3 cellular contexts compared by ENCODE assay signal in the genomic region with DNA sequence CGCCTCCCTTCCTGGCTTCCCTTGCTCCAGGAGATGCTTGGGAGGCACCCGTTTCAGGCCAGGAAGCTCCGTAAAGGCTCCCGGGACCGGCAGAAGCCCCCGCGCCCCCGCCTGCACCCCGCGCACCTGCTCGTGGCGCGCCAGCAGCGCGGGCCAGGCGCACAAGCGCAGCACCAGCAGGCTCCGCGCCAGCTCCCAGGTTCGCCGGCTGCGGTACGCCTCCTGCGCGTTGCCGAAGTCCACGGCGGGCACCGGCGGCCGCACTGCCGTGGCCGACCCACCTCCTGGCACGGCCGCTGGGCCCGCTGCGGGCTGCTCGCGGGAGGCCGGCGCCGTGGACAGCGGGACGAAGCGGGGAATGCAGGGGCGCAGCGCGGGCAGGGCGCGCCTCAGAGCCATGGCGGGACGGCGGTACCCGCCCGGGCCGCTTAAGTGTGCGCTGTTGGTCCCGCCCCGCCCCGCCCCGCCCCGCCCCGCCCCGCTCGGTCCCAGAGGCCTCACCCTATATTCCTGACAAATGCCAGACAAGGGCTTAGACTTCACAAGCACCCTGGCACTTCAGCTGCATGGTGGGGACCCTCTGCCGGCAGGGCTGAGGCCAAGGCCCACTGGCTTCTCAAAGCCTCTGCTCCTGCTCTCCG.
TF ChIP-seq lines count a peak whose summit lies in the region.

A gene with protein sequence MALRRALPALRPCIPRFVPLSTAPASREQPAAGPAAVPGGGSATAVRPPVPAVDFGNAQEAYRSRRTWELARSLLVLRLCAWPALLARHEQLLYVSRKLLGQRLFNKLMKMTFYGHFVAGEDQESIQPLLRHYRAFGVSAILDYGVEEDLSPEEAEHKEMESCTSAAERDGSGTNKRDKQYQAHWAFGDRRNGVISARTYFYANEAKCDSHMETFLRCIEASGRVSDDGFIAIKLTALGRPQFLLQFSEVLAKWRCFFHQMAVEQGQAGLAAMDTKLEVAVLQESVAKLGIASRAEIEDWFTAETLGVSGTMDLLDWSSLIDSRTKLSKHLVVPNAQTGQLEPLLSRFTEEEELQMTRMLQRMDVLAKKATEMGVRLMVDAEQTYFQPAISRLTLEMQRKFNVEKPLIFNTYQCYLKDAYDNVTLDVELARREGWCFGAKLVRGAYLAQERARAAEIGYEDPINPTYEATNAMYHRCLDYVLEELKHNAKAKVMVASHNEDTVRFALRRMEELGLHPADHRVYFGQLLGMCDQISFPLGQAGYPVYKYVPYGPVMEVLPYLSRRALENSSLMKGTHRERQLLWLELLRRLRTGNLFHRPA (minus strand): TSS at position 405 of the 641 bp plus-strand sequence. CDS start 6 bp downstream, at position 399.

TF ChIP-seq in SK-N-SH treated with all-trans-retinoic acid at 6 μM for 48 hours, 23 proteins besides CTCF, POLR2A, EP300 and RAD21:
- TF ChIP-seq, protein P1, sequence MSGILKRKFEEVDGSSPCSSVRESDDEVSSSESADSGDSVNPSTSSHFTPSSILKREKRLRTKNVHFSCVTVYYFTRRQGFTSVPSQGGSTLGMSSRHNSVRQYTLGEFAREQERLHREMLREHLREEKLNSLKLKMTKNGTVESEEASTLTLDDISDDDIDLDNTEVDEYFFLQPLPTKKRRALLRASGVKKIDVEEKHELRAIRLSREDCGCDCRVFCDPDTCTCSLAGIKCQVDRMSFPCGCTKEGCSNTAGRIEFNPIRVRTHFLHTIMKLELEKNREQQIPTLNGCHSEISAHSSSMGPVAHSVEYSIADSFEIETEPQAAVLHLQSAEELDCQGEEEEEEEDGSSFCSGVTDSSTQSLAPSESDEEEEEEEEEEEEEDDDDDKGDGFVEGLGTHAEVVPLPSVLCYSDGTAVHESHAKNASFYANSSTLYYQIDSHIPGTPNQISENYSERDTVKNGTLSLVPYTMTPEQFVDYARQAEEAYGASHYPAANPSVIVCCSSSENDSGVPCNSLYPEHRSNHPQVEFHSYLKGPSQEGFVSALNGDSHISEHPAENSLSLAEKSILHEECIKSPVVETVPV (CRISPR knock-in tag; IDR thresholded peaks at IDR 0.05), result no peak
- TF ChIP-seq ZC3H10 (CRISPR knock-in tag; IDR thresholded peaks at IDR 0.05), result no peak
- TF ChIP-seq CSDC2 (CRISPR knock-in tag; IDR thresholded peaks at IDR 0.05), result no peak
- no peak for TF ChIP-seq GLIS3 (CRISPR knock-in tag; IDR thresholded peaks at IDR 0.05)
- no peak for TF ChIP-seq BACH2 (CRISPR knock-in tag; IDR thresholded peaks at IDR 0.05; ENCODE audit: borderline replicate concordance)
- TF ChIP-seq, protein P2, sequence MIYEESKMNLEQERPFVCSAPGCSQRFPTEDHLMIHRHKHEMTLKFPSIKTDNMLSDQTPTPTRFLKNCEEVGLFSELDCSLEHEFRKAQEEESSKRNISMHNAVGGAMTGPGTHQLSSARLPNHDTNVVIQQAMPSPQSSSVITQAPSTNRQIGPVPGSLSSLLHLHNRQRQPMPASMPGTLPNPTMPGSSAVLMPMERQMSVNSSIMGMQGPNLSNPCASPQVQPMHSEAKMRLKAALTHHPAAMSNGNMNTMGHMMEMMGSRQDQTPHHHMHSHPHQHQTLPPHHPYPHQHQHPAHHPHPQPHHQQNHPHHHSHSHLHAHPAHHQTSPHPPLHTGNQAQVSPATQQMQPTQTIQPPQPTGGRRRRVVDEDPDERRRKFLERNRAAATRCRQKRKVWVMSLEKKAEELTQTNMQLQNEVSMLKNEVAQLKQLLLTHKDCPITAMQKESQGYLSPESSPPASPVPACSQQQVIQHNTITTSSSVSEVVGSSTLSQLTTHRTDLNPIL (CRISPR knock-in tag; IDR thresholded peaks at IDR 0.05; ENCODE audit: low read depth), result no peak
- TF ChIP-seq ZNF70 (CRISPR knock-in tag; IDR thresholded peaks at IDR 0.05), result no peak
- no peak for TF ChIP-seq ISL1 (CRISPR knock-in tag; IDR thresholded peaks at IDR 0.05)
- no peak for TF ChIP-seq ESRRG (CRISPR knock-in tag; IDR thresholded peaks at IDR 0.05)

TF ChIP-seq in SK-N-SH, 30 proteins besides CTCF, POLR2A, EP300 and RAD21:
- TF ChIP-seq EZH2phosphoT487 (IDR thresholded peaks at IDR 0.05; ENCODE audit: borderline replicate concordance, low read depth) (no peak), SMC3 (IDR thresholded peaks at IDR 0.05; ENCODE audit: low read depth, low read length) (no peak), MXI1 (IDR thresholded peaks at IDR 0.05; ENCODE audit: low read depth, low read length) (no peak), RFX5 (IDR thresholded peaks at IDR 0.05; ENCODE audit: low read length) (no peak), JUND (IDR thresholded peaks at IDR 0.05) (no peak), FOSL2 (IDR thresholded peaks at IDR 0.05; ENCODE audit: borderline replicate concordance, low read depth) (no peak), POLR2AphosphoS5 (IDR thresholded peaks at IDR 0.05; ENCODE audit: low read depth, low read length) (no peak), CHD2 (IDR thresholded peaks at IDR 0.05; ENCODE audit: low read length, partially characterized antibody) (no peak), TCF12 (IDR thresholded peaks at IDR 0.05) (no peak), SIN3A (IDR thresholded peaks at IDR 0.05; ENCODE audit: borderline replicate concordance, low read depth, low read length) (no peak), GATA2 (CRISPR knock-in tag; IDR thresholded peaks at IDR 0.05) (no peak), NFIC (IDR thresholded peaks at IDR 0.05; ENCODE audit: borderline replicate concordance) (no peak), RCOR1 (IDR thresholded peaks at IDR 0.05; ENCODE audit: low read length) (no peak), RXRA (IDR thresholded peaks at IDR 0.05; ENCODE audit: borderline replicate concordance, low read depth) (no peak)
- TF ChIP-seq, protein P3, sequence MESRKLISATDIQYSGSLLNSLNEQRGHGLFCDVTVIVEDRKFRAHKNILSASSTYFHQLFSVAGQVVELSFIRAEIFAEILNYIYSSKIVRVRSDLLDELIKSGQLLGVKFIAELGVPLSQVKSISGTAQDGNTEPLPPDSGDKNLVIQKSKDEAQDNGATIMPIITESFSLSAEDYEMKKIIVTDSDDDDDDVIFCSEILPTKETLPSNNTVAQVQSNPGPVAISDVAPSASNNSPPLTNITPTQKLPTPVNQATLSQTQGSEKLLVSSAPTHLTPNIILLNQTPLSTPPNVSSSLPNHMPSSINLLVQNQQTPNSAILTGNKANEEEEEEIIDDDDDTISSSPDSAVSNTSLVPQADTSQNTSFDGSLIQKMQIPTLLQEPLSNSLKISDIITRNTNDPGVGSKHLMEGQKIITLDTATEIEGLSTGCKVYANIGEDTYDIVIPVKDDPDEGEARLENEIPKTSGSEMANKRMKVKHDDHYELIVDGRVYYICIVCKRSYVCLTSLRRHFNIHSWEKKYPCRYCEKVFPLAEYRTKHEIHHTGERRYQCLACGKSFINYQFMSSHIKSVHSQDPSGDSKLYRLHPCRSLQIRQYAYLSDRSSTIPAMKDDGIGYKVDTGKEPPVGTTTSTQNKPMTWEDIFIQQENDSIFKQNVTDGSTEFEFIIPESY (IDR thresholded peaks at IDR 0.05; ENCODE audit: borderline replicate concordance, low read depth), result no peak
- TF ChIP-seq, protein P4, sequence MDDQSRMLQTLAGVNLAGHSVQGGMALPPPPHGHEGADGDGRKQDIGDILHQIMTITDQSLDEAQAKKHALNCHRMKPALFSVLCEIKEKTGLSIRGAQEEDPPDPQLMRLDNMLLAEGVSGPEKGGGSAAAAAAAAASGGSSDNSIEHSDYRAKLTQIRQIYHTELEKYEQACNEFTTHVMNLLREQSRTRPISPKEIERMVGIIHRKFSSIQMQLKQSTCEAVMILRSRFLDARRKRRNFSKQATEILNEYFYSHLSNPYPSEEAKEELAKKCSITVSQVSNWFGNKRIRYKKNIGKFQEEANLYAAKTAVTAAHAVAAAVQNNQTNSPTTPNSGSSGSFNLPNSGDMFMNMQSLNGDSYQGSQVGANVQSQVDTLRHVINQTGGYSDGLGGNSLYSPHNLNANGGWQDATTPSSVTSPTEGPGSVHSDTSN (IDR thresholded peaks at IDR 0.05), result no peak
- TF ChIP-seq, protein P5, sequence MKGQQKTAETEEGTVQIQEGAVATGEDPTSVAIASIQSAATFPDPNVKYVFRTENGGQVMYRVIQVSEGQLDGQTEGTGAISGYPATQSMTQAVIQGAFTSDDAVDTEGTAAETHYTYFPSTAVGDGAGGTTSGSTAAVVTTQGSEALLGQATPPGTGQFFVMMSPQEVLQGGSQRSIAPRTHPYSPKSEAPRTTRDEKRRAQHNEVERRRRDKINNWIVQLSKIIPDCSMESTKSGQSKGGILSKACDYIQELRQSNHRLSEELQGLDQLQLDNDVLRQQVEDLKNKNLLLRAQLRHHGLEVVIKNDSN (IDR thresholded peaks at IDR 0.05; ENCODE audit: borderline replicate concordance, low read depth), result no peak
- TF ChIP-seq, protein P6, sequence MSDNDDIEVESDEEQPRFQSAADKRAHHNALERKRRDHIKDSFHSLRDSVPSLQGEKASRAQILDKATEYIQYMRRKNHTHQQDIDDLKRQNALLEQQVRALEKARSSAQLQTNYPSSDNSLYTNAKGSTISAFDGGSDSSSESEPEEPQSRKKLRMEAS (IDR thresholded peaks at IDR 0.05; ENCODE audit: low read depth), result no peak
- TF ChIP-seq, protein P7, sequence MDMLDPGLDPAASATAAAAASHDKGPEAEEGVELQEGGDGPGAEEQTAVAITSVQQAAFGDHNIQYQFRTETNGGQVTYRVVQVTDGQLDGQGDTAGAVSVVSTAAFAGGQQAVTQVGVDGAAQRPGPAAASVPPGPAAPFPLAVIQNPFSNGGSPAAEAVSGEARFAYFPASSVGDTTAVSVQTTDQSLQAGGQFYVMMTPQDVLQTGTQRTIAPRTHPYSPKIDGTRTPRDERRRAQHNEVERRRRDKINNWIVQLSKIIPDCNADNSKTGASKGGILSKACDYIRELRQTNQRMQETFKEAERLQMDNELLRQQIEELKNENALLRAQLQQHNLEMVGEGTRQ (IDR thresholded peaks at IDR 0.05; ENCODE audit: borderline replicate concordance, low read depth, low read length), result no peak
TF ChIP-seq in SK-N-SH: peak in this region for 0.

TF ChIP-seq in HepG2, 621 proteins besides CTCF, POLR2A, EP300 and RAD21:
- TF ChIP-seq, protein P8, sequence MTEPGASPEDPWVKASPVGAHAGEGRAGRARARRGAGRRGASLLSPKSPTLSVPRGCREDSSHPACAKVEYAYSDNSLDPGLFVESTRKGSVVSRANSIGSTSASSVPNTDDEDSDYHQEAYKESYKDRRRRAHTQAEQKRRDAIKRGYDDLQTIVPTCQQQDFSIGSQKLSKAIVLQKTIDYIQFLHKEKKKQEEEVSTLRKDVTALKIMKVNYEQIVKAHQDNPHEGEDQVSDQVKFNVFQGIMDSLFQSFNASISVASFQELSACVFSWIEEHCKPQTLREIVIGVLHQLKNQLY (CRISPR knock-in tag; IDR thresholded peaks at IDR 0.05), result no peak
- TF ChIP-seq, protein P9, sequence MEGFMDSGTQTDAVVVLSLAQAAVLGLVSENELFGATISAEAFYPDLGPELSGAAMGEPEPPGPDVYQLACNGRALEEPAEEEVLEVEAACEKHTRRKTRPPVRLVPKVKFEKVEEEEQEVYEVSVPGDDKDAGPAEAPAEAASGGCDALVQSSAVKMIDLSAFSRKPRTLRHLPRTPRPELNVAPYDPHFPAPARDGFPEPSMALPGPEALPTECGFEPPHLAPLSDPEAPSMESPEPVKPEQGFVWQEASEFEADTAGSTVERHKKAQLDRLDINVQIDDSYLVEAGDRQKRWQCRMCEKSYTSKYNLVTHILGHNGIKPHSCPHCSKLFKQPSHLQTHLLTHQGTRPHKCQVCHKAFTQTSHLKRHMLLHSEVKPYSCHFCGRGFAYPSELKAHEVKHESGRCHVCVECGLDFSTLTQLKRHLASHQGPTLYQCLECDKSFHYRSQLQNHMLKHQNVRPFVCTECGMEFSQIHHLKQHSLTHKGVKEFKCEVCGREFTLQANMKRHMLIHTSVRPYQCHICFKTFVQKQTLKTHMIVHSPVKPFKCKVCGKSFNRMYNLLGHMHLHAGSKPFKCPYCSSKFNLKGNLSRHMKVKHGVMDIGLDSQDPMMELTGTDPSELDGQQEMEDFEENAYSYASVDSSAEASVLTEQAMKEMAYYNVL (CRISPR knock-in tag; IDR thresholded peaks at IDR 0.05; ENCODE audit: borderline replicate concordance), result no peak
- TF ChIP-seq, protein P10, sequence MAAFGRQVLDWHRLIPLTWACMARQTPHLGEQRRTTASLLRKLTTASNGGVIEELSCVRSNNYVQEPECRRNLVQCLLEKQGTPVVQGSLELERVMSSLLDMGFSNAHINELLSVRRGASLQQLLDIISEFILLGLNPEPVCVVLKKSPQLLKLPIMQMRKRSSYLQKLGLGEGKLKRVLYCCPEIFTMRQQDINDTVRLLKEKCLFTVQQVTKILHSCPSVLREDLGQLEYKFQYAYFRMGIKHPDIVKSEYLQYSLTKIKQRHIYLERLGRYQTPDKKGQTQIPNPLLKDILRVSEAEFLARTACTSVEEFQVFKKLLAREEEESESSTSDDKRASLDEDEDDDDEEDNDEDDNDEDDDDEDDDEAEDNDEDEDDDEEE (CRISPR knock-in tag; IDR thresholded peaks at IDR 0.05), result no peak
- TF ChIP-seq ZNF629 (CRISPR knock-in tag; conservative IDR thresholded peaks at IDR 0.05), result no peak
- TF ChIP-seq GATA4 (IDR thresholded peaks at IDR 0.05; ENCODE audit: borderline replicate concordance, low read depth), result no peak
- no peak for TF ChIP-seq ZNF768 (CRISPR knock-in tag; IDR thresholded peaks at IDR 0.05)
- no peak for TF ChIP-seq RFXANK (CRISPR knock-in tag; IDR thresholded peaks at IDR 0.05)
- TF ChIP-seq GPN1 (CRISPR knock-in tag; IDR thresholded peaks at IDR 0.05; ENCODE audit: borderline replicate concordance), result no peak
- no peak for TF ChIP-seq ZNF451 (CRISPR knock-in tag; IDR thresholded peaks at IDR 0.05)
